ENCODE assay signal across 10 cellular contexts in genomic region chr4:55125087-55125721, GRCh38. TPM values are rescaled to one million over a fixed set of nuclear protein-coding genes. Genes with fewer than 3 reads are reported as not detected.
DNase-seq lines count a peak whose midpoint lies in the region; ATAC-seq and TF ChIP-seq lines count a peak whose summit lies in the region.
"Had no signal": no experiment of that assay in that cellular context is flagged by ENCODE, and none has a peak within 500 bp of the region (broad histone marks: within the 10 kb centered on the region; RNA-seq: fewer than 3 reads in every experiment).

KDR (minus strand) TSS chr4:55125595; CDS start chr4:55125293, 302 bp downstream.

- WGBS in thyroid gland, 2 donors = 0% methylated on average over 10 of the region's 57 CpGs

- ATAC-seq in left lobe of liver (peak; percentile 82), GM21576 (IDR thresholded peaks at IDR 0.05; ENCODE audit: unreplicated experiment) (no peak), left colon (no peak)

- intact Hi-C loops in thyroid gland (cut with DNase I) (no loop called here), left colon (cut with DNase I, micrococcal nuclease) (no loop called here)

- peak; percentile 45 for DNase-seq in NCI-H748 (lab: John Stamatoyannopoulos, UW; ENCODE audit: unreplicated experiment)
- DNase-seq in NCI-H748 treated with DMSO at 0.1 percent for 48 hours (lab: John Stamatoyannopoulos, UW) = no peak
- no peak for DNase-seq in cerebellum (ENCODE audit: low spot score)
- peak; percentile 46 for DNase-seq in left lobe of liver (ENCODE audit: low spot score)
- peak; percentile 74 to 77 for DNase-seq in thyroid gland
- DNase-seq in T-helper 2 cell = no peak
- DNase-seq in left colon = no peak
- DNase-seq: CD4-positive, CD25-positive, alpha-beta regulatory T cell had no signal

- H3K27ac ChIP-seq in thyroid gland = peak within 1 kb of the TSS; percentile 33 to 72 (median 41)

- H3K36me3 ChIP-seq in thyroid gland = no peaks in the 10 kb centered on the region

- H3K27me3 ChIP-seq in thyroid gland = no peaks in the 10 kb centered on the region

- peak in 1 of 2 donors; percentile 60 for TF ChIP-seq POLR2A in thyroid gland (IDR thresholded peaks at IDR 0.05)

- TF ChIP-seq CTCF in thyroid gland (IDR thresholded peaks at IDR 0.05) = no peak

- no peaks in the 10 kb centered on the region for H3K9me3 ChIP-seq in thyroid gland

- peaks cover 6 to 17% of the 10 kb centered on the region in 2 donors for H3K4me1 ChIP-seq in thyroid gland

- H3K4me3 ChIP-seq in thyroid gland (replicated peaks in 1 of 3) = peak within 1 kb of the TSS in 2 of 3 donors; percentile 11 to 42

RNA-seq across cellular contexts. Expression of gene KDR, which starts in this region (rescaled TPM):
- total RNA-seq in cerebellum (17.7 TPM), left lobe of liver (13.5 TPM), thyroid gland (100 to 1,000 TPM in 2 of 4 donors, 10 to 100 TPM in 2; 62.5 to 153 (median 96.8) TPM), left colon (1 to 10 TPM; 4.8 to 5.2 TPM)
- total RNA-seq: CD4-positive, CD25-positive, alpha-beta regulatory T cell; T-helper 2 cell treated with Interferon-gamma antibody and Interleukin-4, amounts not matched to agents 100 ng/mL and 5 ng/mL, for 36 hours had no signal

Comparison
In these comparisons a context has a peak if more than half of its experiments do, and no peak if none do; other contexts are left out.
1. DNase-seq: peak in NCI-H748 (single experiment), left lobe of liver (single experiment) and thyroid gland (2 of 2); none in NCI-H748 treated with DMSO at 0.1 percent for 48 hours (single experiment), cerebellum (single experiment), T-helper 2 cell (0 of 5) and left colon (0 of 2).